ENCODE assay signal across 8 cellular contexts in genomic region chr1:6889875-6890480, GRCh38.
DNase-seq lines count a peak whose midpoint lies in the region; ATAC-seq lines count a peak whose summit lies in the region.

No MANE protein-coding gene starts in this region.

- no peak overlapping the region for H3K4me3 ChIP-seq in Jurkat, Clone E6-1 (ENCODE audit: low read length)

- in situ Hi-C loops in T47D (cut with HindIII; ENCODE audit: low pct_unique_long_range_greater_than_20kb, low sequenced_read_pairs): no loop called here

- ATAC-seq in GM19035 (IDR thresholded peaks at IDR 0.05; ENCODE audit: unreplicated experiment) (no peak), HG02970 (IDR thresholded peaks at IDR 0.05; ENCODE audit: low FRiP score, unreplicated experiment) (no peak)

- DNase-seq in ELF-1 (ENCODE audit: low read depth, low spot score) (peak; percentile 63), SK-N-DZ (ENCODE audit: low spot score) (peak; percentile 32), T47D (ENCODE audit: low read depth in 1 of 2, low spot score in 1 of 2) (peak; percentile 13 to 65), islet precursor cell (peak; percentile 75)
- peak; percentile 35 for DNase-seq in Jurkat, Clone E6-1 (ENCODE audit: low read depth, low spot score)
- DNase-seq in stimulated activated CD4-positive, alpha-beta T cell treated with anti-CD3 and anti-CD28 coated beads, Interleukin-4, amount 100 ng/mL, for 4 hours: peak; percentile 20 to 24

Comparison
In these comparisons a context has a peak if more than half of its experiments do, and no peak if none do; other contexts are left out.
1. DNase-seq: peak in every context shown above with its lines; median percentile 75 in islet precursor cell; 63 in ELF-1; 39 in T47D; 35 in Jurkat, Clone E6-1; 32 in SK-N-DZ; 22 in stimulated activated CD4-positive, alpha-beta T cell treated with anti-CD3 and anti-CD28 coated beads, Interleukin-4, amount 100 ng/mL, for 4 hours.